In the genomic region with DNA sequence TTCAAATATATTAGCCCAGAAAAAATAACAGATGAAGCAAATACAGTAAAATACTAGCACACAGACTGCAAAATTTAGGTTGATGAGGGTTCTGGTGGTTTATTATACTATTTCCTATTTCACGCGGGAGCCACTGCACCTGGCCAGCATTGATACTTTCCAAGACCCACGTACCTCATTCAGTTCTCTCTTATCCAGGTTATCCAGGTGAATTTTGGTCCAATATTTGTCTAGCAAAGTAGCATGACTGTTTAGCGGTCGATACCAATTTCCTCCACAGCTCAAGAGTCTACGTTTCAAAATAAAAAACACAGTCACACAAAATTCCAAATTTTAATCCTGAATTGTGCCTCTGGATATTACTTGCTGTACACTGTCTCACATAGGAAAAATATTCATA, we compare ENCODE assay signal across 20 cellular contexts. TPM values are rescaled to one million over a fixed set of nuclear protein-coding genes. Genes with fewer than 3 reads are reported as not detected.
DNase-seq lines count a peak whose midpoint lies in the region; ATAC-seq and TF ChIP-seq lines count a peak whose summit lies in the region.
"Had no signal": no experiment of that assay in that cellular context is flagged by ENCODE, and none has a peak within 500 bp of the region (broad histone marks: within the 10 kb centered on the region; RNA-seq: fewer than 3 reads in every experiment).

No MANE protein-coding gene starts in this region.

- no peaks in the 10 kb centered on the region for H3K79me2 ChIP-seq in osteoblast (ENCODE audit: insufficient read depth, low read length)
- no peaks in the 10 kb centered on the region for H3K79me2 ChIP-seq in OCI-LY7 (ENCODE audit: insufficient read depth, low read depth, low read length)

- no peak overlapping the region for H3K9ac ChIP-seq in endodermal cell (ENCODE audit: extremely low read depth, low read length, poor library complexity, severe bottlenecking)
- H3K9ac ChIP-seq: BLaER1 treated with 17β-estradiol and CSF1 and Interleukin-3, amounts not matched to agents 10 nM and 100 nM had no signal

- no peak for DNase-seq in stimulated activated naive CD8-positive, alpha-beta T cell treated with anti-CD3 and anti-CD28 coated beads, Interleukin-15, Interleukin-2, amounts not matched to agents 100 U/mL and 50 U/mL, for 24 hours
- DNase-seq in endodermal cell (no peak), left lobe of liver (ENCODE audit: low spot score) (no peak), osteoblast (ENCODE audit: insufficient read length, low spot score, missing footprints) (peak; percentile 62), AG20443 (ENCODE audit: low spot score) (no peak), OCI-LY7 (ENCODE audit: low spot score) (no peak)
- DNase-seq: 8988T; ACHN; AML-193; Caco-2; Calu3; CD4-positive, alpha-beta T cell; CD8-positive, alpha-beta T cell; DMS79 treated with DMSO at 0.1 percent for 48 hours; GF-D8 had no signal

- BruUV-seq in OCI-LY7 (replicated peaks; lab: Mats Ljungman, UMichigan) = no TSS peak

- H4K20me1 ChIP-seq in osteoblast (ENCODE audit: insufficient read depth, low read length) = no peaks in the 10 kb centered on the region
- no peaks in the 10 kb centered on the region for H4K20me1 ChIP-seq in OCI-LY7 (ENCODE audit: insufficient read depth, low read length)
- H4K20me1 ChIP-seq: BLaER1 treated with 17β-estradiol and CSF1 and Interleukin-3, amounts not matched to agents 10 nM and 100 nM had no signal

- intact Hi-C loops in OCI-LY7 (cut with micrococcal nuclease; ENCODE audit: unreplicated experiment) = no loop called here

- CTCF ChIA-PET in OCI-LY7 (lab: Charles Lee; ENCODE audit: unreplicated experiment) = no interaction called here

- H3K27me3 Mint-ChIP-seq in stimulated activated naive CD8-positive, alpha-beta T cell treated with anti-CD3 and anti-CD28 coated beads, Interleukin-15, Interleukin-2, amounts not matched to agents 100 ng/mL and 50 ng/mL, for 24 hours = no peaks in the 10 kb centered on the region
- H3K27me3 Mint-ChIP-seq in endodermal cell (ENCODE audit: insufficient read depth) = no peaks in the 10 kb centered on the region
- H3K27me3 Mint-ChIP-seq: B cell; CD4-positive, alpha-beta T cell had no signal

- H3K27ac ChIP-seq in endodermal cell (ENCODE audit: low read depth, low read length) (no peak overlapping the region), osteoblast (ENCODE audit: low read depth, low read length) (no peak overlapping the region), OCI-LY7 (ENCODE audit: low read depth, low read length, poor library complexity, severe bottlenecking) (no peak overlapping the region)
- H3K27ac ChIP-seq: BLaER1 treated with 17β-estradiol and CSF1 and Interleukin-3, amounts not matched to agents 10 nM and 100 nM; C4-2B had no signal

- POLR2A ChIA-PET in OCI-LY7 (lab: Charles Lee) = interaction anchor here (0.7 kb wide), 1 partner anchor 24 kb away, joined by 4 read pairs; no protein-coding TSS in a partner anchor

- TF ChIP-seq CTCF in endodermal cell (conservative IDR thresholded peaks at IDR 0.05) (no peak), osteoblast (IDR thresholded peaks at IDR 0.05; ENCODE audit: extremely low read depth, low read depth, low read length) (no peak), OCI-LY7 (conservative IDR thresholded peaks at IDR 0.05; ENCODE audit: low read length) (no peak)

- H3K36me3 ChIP-seq in endodermal cell (ENCODE audit: control insufficient read depth, insufficient read depth, low read length) = peaks cover 94% of the 10 kb centered on the region
- peaks cover 52% of the 10 kb centered on the region for H3K36me3 ChIP-seq in osteoblast (ENCODE audit: insufficient read depth, low read length)
- H3K36me3 ChIP-seq in OCI-LY7 (ENCODE audit: insufficient read depth, low read length) = peaks cover 96% of the 10 kb centered on the region

- peaks cover 87% of the 10 kb centered on the region for H3K36me3 Mint-ChIP-seq in stimulated activated naive CD8-positive, alpha-beta T cell treated with anti-CD3 and anti-CD28 coated beads, Interleukin-15, Interleukin-2, amounts not matched to agents 100 ng/mL and 50 ng/mL, for 24 hours (ENCODE audit: low read depth)
- peaks cover 89% of the 10 kb centered on the region for H3K36me3 Mint-ChIP-seq in endodermal cell (ENCODE audit: low read depth)

- H3K4me3 ChIP-seq in endodermal cell (ENCODE audit: low read length) (peak overlapping the region; percentile 29), osteoblast (ENCODE audit: insufficient read depth, low read length) (no peak overlapping the region), OCI-LY7 (ENCODE audit: low read depth, low read length, poor library complexity, severe bottlenecking) (no peak overlapping the region)
- H3K4me3 ChIP-seq: BLaER1 treated with 17β-estradiol and CSF1 and Interleukin-3, amounts not matched to agents 10 nM and 100 nM had no signal

- H3K4me2 ChIP-seq in osteoblast (ENCODE audit: insufficient read depth, low read length) (no peak overlapping the region), OCI-LY7 (ENCODE audit: low read length) (no peak overlapping the region)
- H3K4me2 ChIP-seq: BLaER1 treated with 17β-estradiol and CSF1 and Interleukin-3, amounts not matched to agents 10 nM and 100 nM had no signal

- no peaks in the 10 kb centered on the region for H3K9me3 Mint-ChIP-seq in stimulated activated naive CD8-positive, alpha-beta T cell treated with anti-CD3 and anti-CD28 coated beads, Interleukin-15, Interleukin-2, amounts not matched to agents 100 ng/mL and 50 ng/mL, for 24 hours
- peaks cover 33% of the 10 kb centered on the region for H3K9me3 Mint-ChIP-seq in endodermal cell
- H3K9me3 Mint-ChIP-seq: CD4-positive, alpha-beta T cell; CD8-positive, alpha-beta T cell had no signal

- H2AFZ ChIP-seq in osteoblast (ENCODE audit: low read length) (no peak overlapping the region), OCI-LY7 (ENCODE audit: low read length) (no peak overlapping the region)

- no peak for ATAC-seq in stimulated activated naive CD8-positive, alpha-beta T cell treated with anti-CD3 and anti-CD28 coated beads, Interleukin-15, Interleukin-2, amounts not matched to agents 100 U/mL and 50 U/mL, for 24 hours
- ATAC-seq in left lobe of liver = peak; percentile 49
- ATAC-seq in HG03159 (IDR thresholded peaks at IDR 0.05; ENCODE audit: unreplicated experiment) = no peak
- ATAC-seq: CD8-positive, alpha-beta T cell had no signal

- peaks cover 48% of the 10 kb centered on the region for H3K9me3 ChIP-seq in endodermal cell (ENCODE audit: control insufficient read depth, low read length)
- H3K9me3 ChIP-seq in osteoblast (ENCODE audit: low read depth, low read length) = no peaks in the 10 kb centered on the region
- H3K9me3 ChIP-seq in OCI-LY7 (ENCODE audit: low read length) = peaks cover 5% of the 10 kb centered on the region

- no peaks in the 10 kb centered on the region for H3K4me1 Mint-ChIP-seq in stimulated activated naive CD8-positive, alpha-beta T cell treated with anti-CD3 and anti-CD28 coated beads, Interleukin-15, Interleukin-2, amounts not matched to agents 100 ng/mL and 50 ng/mL, for 24 hours (ENCODE audit: low read depth)
- no peaks in the 10 kb centered on the region for H3K4me1 Mint-ChIP-seq in endodermal cell
- H3K4me1 Mint-ChIP-seq: B cell had no signal

- 98% methylated on average over 6 of the region's 6 CpGs for WGBS in endodermal cell (ENCODE audit: insufficient coverage in 1 of 2, insufficient read length in 1 of 2), 2 experiments

- peak overlapping the region; percentile 5 for H3K27ac Mint-ChIP-seq in stimulated activated naive CD8-positive, alpha-beta T cell treated with anti-CD3 and anti-CD28 coated beads, Interleukin-15, Interleukin-2, amounts not matched to agents 100 ng/mL and 50 ng/mL, for 24 hours
- H3K27ac Mint-ChIP-seq in endodermal cell = no peak overlapping the region
- H3K27ac Mint-ChIP-seq: B cell; CD4-positive, alpha-beta T cell; CD8-positive, alpha-beta T cell had no signal

- H3K27me3 ChIP-seq in endodermal cell (ENCODE audit: control insufficient read depth, insufficient read depth, low read length, poor library complexity, severe bottlenecking) (no peaks in the 10 kb centered on the region), osteoblast (ENCODE audit: insufficient read depth, low read length) (no peaks in the 10 kb centered on the region)
- H3K27me3 ChIP-seq: BLaER1 treated with 17β-estradiol and CSF1 and Interleukin-3, amounts not matched to agents 10 nM and 100 nM had no signal

- no peak overlapping the region for H3K4me3 Mint-ChIP-seq in stimulated activated naive CD8-positive, alpha-beta T cell treated with anti-CD3 and anti-CD28 coated beads, Interleukin-15, Interleukin-2, amounts not matched to agents 100 ng/mL and 50 ng/mL, for 24 hours
- no peak overlapping the region for H3K4me3 Mint-ChIP-seq in endodermal cell
- H3K4me3 Mint-ChIP-seq: B cell; CD4-positive, alpha-beta T cell; CD8-positive, alpha-beta T cell had no signal

- H3K4me1 ChIP-seq in endodermal cell (ENCODE audit: control insufficient read depth, insufficient read depth, low read length) (no peaks in the 10 kb centered on the region), osteoblast (ENCODE audit: insufficient read depth, low read length) (no peaks in the 10 kb centered on the region), OCI-LY7 (ENCODE audit: insufficient read depth, low read length, poor library complexity, severe bottlenecking) (no peaks in the 10 kb centered on the region)
- H3K4me1 ChIP-seq: BLaER1 treated with 17β-estradiol and CSF1 and Interleukin-3, amounts not matched to agents 10 nM and 100 nM had no signal

- no peaks in the 10 kb centered on the region for H3K9me2 ChIP-seq in OCI-LY7 (ENCODE audit: insufficient read depth, low read length)

RNA-seq across cellular contexts. Expression of gene MDN1, which starts 34.8 kb away (rescaled TPM):
- total RNA-seq in endodermal cell (100 to 1,000 TPM in 1 of 2 donors, 10 to 100 TPM in 1; 85.4 to 145 TPM), left lobe of liver (35.1 TPM), osteoblast (21.2 and 21.4 TPM in 2 replicates), OCI-LY7 (2022) (55.3 and 62.3 TPM in 2 replicates)
- 24.9 TPM for polyA plus RNA-seq in endodermal cell (2013, experiment 1 of 2)
- polyA plus RNA-seq in endodermal cell (2013, experiment 2 of 2) = 23.9 TPM
- total RNA-seq in OCI-LY7 (2014; rRNA removed; shearing (Covaris generic)) = 42.9 and 48.6 TPM in 2 replicates

RNA-seq across cellular contexts. Expression of gene CASP8AP2, which starts 44.8 kb away (rescaled TPM):
- total RNA-seq in endodermal cell (10 to 100 TPM; 31.1 to 40.0 TPM), left lobe of liver (4.6 TPM), osteoblast (13.0 and 14.4 TPM in 2 replicates), OCI-LY7 (2022) (39.5 and 40.0 TPM in 2 replicates)
- 25.0 TPM for polyA plus RNA-seq in endodermal cell (2013, experiment 1 of 2)
- 27.0 TPM for polyA plus RNA-seq in endodermal cell (2013, experiment 2 of 2)
- total RNA-seq in OCI-LY7 (2014; rRNA removed; shearing (Covaris generic)) = 22.6 and 23.7 TPM in 2 replicates
